ENCODE assay signal across 9 cellular contexts in the genomic region with DNA sequence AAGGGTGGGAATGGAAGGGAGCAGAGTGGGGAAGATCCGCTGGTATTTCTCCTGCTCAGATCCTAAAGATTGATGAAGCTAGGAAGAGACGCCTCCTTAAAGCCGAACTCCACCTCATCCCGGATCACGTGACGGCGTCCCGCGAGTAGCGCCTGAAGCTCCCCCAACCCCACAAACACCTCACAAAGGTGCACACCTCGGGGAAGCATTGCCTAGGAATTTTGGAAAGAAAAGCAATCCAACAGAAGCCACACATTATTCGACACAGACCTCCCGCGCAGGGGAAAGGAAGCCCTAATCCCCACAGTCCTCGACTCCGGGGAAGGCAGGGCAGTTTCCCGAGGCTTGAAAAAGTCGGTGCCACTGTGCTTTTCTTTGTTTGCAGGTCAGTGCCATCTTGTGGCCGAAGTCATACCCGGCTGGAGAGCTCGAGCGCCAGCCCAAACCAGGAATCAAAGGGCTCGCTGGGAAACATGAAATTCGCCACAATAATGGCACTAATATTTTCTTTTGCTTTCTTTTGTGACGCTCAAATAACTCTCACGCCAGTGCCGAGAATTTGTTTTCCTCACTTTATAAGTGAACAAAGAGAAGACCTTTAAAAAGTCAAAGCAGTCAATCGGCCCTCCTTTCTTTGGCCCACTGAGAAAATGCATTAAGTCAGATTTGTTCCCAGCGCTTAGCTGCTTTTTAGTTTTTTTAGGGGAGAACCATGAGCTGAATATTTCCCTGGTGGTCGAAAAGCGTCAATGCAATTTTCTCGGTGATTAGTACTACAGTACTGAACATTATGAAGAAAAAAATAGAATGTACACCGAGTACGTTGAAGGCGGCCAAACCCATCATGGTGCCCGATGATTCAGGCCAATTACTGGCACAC. TPM values are rescaled to one million over a fixed set of nuclear protein-coding genes. Genes with fewer than 3 reads are reported as not detected.
DNase-seq lines count a peak whose midpoint lies in the region; ATAC-seq and TF ChIP-seq lines count a peak whose summit lies in the region.
"Had no signal": no experiment of that assay in that cellular context is flagged by ENCODE, and none has a peak within 500 bp of the region (broad histone marks: within the 10 kb centered on the region; RNA-seq: fewer than 3 reads in every experiment).

A gene (minus strand): TSS at position 71 of the 880 bp plus-strand sequence. CDS start 6,042 bp downstream, outside the sequence.

- TF ChIP-seq CTCF in fibroblast of pulmonary artery (IDR thresholded peaks at IDR 0.05; ENCODE audit: low read length, missing control alignments) (peak; percentile 74), tibial artery (IDR thresholded peaks at IDR 0.05) (peak; percentile 69 to 71)

- peaks cover 0 to 49% (median 2%) of the 10 kb centered on the region in 4 donors for H3K4me1 ChIP-seq in tibial artery

- no peaks in the 10 kb centered on the region for H3K27me3 ChIP-seq in tibial artery

- peak within 1 kb of the TSS; percentile 84 to 87 for H3K27ac ChIP-seq in tibial artery

- no peaks in the 10 kb centered on the region for H3K9me3 ChIP-seq in tibial artery

- H3K36me3 ChIP-seq in tibial artery: no peaks in the 10 kb centered on the region

- DNase-seq in AG20443 (ENCODE audit: low spot score) (peak; percentile 88), NCI-H446 treated with DMSO at 0.1 percent for 48 hours (lab: John Stamatoyannopoulos, UW) (peak; percentile 26), activated T-cell treated with anti-CD3 and anti-CD28 coated beads for 48 hours (ENCODE audit: low read depth) (peak; percentile 15), fibroblast of pulmonary artery (ENCODE audit: low read depth) (peak; percentile 86), myocyte (ENCODE audit: low read depth) (peak; percentile 87), tibial artery (peak; percentile 81 to 90)

- peak; percentile 86 for ATAC-seq in GM18868 (IDR thresholded peaks at IDR 0.05; ENCODE audit: unreplicated experiment)
- ATAC-seq in HG03060 (IDR thresholded peaks at IDR 0.05; ENCODE audit: low read depth, unreplicated experiment): peak; percentile 78

- H3K4me3 ChIP-seq in fibroblast of pulmonary artery (replicated peaks; ENCODE audit: low read depth, low read length) (peak within 1 kb of the TSS; percentile 61), tibial artery (peak within 1 kb of the TSS; percentile 84 to 90)

- intact Hi-C loops in tibial artery (cut with DNase I; ENCODE audit: low total_unique reads): loop anchor here (10.0 kb wide), 3 partner anchors 168 to 288 kb away; a partner anchor contains a TSS

RNA-seq across cellular contexts. Expression of the gene that starts here (rescaled TPM):
- 0.16 TPM in 1 of 2 replicates, not detected in the other for total RNA-seq in myocyte
- not detected for polyA plus RNA-seq in myocyte (2012)
- total RNA-seq: T-helper 1 cell treated with Interleukin-12 subunit alpha and Interleukin-12 subunit beta and Interleukin-4 antibody, amounts not matched to agents 30 ng/mL and 1 ng/mL, for 36 hours had no signal

Comparison
In these comparisons a context has a peak if more than half of its experiments do, and no peak if none do; other contexts are left out.
1. Peak in every context shown above with its lines: DNase-seq, ATAC-seq, H3K4me3 ChIP-seq and H3K27ac ChIP-seq.
2. Peak in DNase-seq in myocyte; RNA of the gene not detected or under 1 TPM.
3. DNase-seq: peak in every context shown above with its lines; median percentile 88 in AG20443; 87 in myocyte; 86 in fibroblast of pulmonary artery; 86 in tibial artery; 26 in NCI-H446 treated with DMSO at 0.1 percent for 48 hours; 15 in activated T-cell treated with anti-CD3 and anti-CD28 coated beads for 48 hours.